In the genomic region with DNA sequence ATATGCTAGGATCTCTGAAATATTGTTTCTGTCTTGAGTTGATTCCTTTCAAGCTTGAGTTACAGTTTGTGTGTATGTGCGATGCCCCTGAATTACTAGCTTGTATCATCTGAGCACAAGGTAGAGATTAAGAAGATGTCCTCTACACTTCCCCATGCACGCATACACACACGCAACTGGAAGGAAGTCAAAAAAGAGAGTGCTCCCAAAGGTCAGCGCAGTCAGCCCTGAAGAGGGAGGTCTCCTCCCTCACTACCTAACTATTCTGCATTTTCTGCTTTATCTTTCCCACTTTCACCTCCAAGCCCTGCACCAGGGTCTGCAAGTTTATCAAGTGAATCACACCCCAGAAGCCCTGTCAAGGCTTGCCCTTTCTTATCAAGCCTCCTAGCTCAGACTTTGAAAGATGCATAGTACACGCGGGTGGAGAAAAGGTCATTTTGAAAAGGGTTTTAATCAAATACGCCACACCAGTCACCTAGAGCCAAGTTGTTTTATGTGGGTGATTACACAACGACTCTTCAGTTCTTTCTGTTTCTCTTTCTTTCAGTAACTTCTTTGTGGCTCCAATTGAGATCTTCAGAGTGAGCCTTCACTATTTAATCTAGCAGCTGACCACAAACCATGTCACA, we compare ENCODE assay signal across 15 cellular contexts.
DNase-seq lines count a peak whose midpoint lies in the region; ATAC-seq and TF ChIP-seq lines count a peak whose summit lies in the region.
"Had no signal": no experiment of that assay in that cellular context is flagged by ENCODE, and none has a peak within 500 bp of the region (broad histone marks: within the 10 kb centered on the region; RNA-seq: fewer than 3 reads in every experiment).

No MANE protein-coding gene starts in this region.

- 0 out of 2 replicates have a peak overlapping the region, but pooled peaks have one; percentile 0 for H2AFZ ChIP-seq in Loucy (ENCODE audit: low read length)

- no peaks in the 10 kb centered on the region for H3F3A ChIP-seq in Loucy (ENCODE audit: low read depth)

- POLR2A ChIA-PET in activated CD4-positive, alpha-beta T cell treated with anti-CD3 and anti-CD28 coated beads for 36 hours (lab: Charles Lee) = no interaction called here

- H3K27me3 Mint-ChIP-seq in activated CD4-positive, alpha-beta T cell treated with anti-CD3 and anti-CD28 coated beads for 36 hours = no peaks in the 10 kb centered on the region
- H3K27me3 Mint-ChIP-seq in natural killer cell treated with Interleukin-12 subunit alpha and Interleukin-12 subunit beta and Interleukin-15 and Interleukin-18, amount 100 ng/mL, for 72 hours = peaks cover 0 to 13% of the 10 kb centered on the region in 2 donors

- intact Hi-C loops in activated CD4-positive, alpha-beta T cell treated with anti-CD3 and anti-CD28 coated beads for 36 hours (cut with DNase I, micrococcal nuclease) = loop anchor here (2.0 to 5.0 kb wide), 5 partner anchors 35 to 1103 kb away; partner anchors contain the start of gene GLRA2 (in 1 of the 2)
- intact Hi-C loops in cardiac septum (cut with DNase I) = no loop called here

- no peaks in the 10 kb centered on the region for H4K20me1 ChIP-seq in Loucy (ENCODE audit: insufficient read depth, low read length, poor library complexity, severe bottlenecking)

- H3K4me1 Mint-ChIP-seq in activated CD4-positive, alpha-beta T cell treated with anti-CD3 and anti-CD28 coated beads for 36 hours = peaks cover 13% of the 10 kb centered on the region
- H3K4me1 Mint-ChIP-seq in natural killer cell treated with Interleukin-12 subunit alpha and Interleukin-12 subunit beta and Interleukin-15 and Interleukin-18, amount 100 ng/mL, for 72 hours (ENCODE audit: low read depth in 2 of 2) = peaks cover 12 to 15% of the 10 kb centered on the region in 2 donors

- H3K4me3 ChIP-seq in Loucy (ENCODE audit: low read length, poor library complexity, severe bottlenecking) = no peak overlapping the region
- no peak overlapping the region for H3K4me3 ChIP-seq in astrocyte of the spinal cord (ENCODE audit: low read depth, low read length)
- H3K4me3 ChIP-seq: dorsolateral prefrontal cortex, Peyer's patch, suprapubic skin had no signal

- TF ChIP-seq CTCF in Loucy (conservative IDR thresholded peaks at IDR 0.05; ENCODE audit: low read length) = no peak
- TF ChIP-seq CTCF in astrocyte of the spinal cord (IDR thresholded peaks at IDR 0.05; ENCODE audit: low read depth, low read length) = no peak

- in situ Hi-C loops in astrocyte of the spinal cord (cut with HindIII; ENCODE audit: low sequenced_read_pairs) = no loop called here

- H3K4me3 Mint-ChIP-seq in activated CD4-positive, alpha-beta T cell treated with anti-CD3 and anti-CD28 coated beads for 36 hours = no peak overlapping the region
- peak overlapping the region; percentile 57 for H3K4me3 Mint-ChIP-seq in natural killer cell treated with Interleukin-12 subunit alpha and Interleukin-12 subunit beta and Interleukin-15 and Interleukin-18, amount 100 ng/mL, for 72 hours

- H3K9me2 ChIP-seq in Loucy (replicated peaks; ENCODE audit: low read depth, low read length) = no peaks in the 10 kb centered on the region

- H3K36me3 ChIP-seq in Loucy (ENCODE audit: insufficient read depth, low read length) = no peaks in the 10 kb centered on the region
- H3K36me3 ChIP-seq: Peyer's patch, suprapubic skin had no signal

- no peak for DNase-seq in activated CD4-positive, alpha-beta T cell treated with anti-CD3 and anti-CD28 coated beads for 36 hours
- no peak for DNase-seq in activated CD4-positive, alpha-beta T cell treated with anti-CD3 and anti-CD28 coated beads, Interleukin-2, amount 50 U/mL, for 4 hours
- DNase-seq in astrocyte of the spinal cord (ENCODE audit: low read depth, low spot score) (peak; percentile 17), cardiac septum (ENCODE audit: low spot score) (no peak), NCI-H1417 treated with DMSO at 0.1 percent for 48 hours (lab: John Stamatoyannopoulos, UW) (no peak), putamen (ENCODE audit: low spot score) (no peak)
- no peak for DNase-seq in natural killer cell treated with Interleukin-12 subunit alpha and Interleukin-12 subunit beta and Interleukin-15 and Interleukin-18, amount 100 ng/mL, for 72 hours (ENCODE audit: low spot score)
- DNase-seq: aorta, DMS 273 treated with DMSO at 0.1 percent for 48 hours, dorsolateral prefrontal cortex, NCI-H1092 treated with DMSO at 0.1 percent for 48 hours, NCI-H510A, Peyer's patch had no signal

- no peaks in the 10 kb centered on the region for H3K4me1 ChIP-seq in Loucy (ENCODE audit: insufficient read depth, low read length, poor library complexity, severe bottlenecking)
- H3K4me1 ChIP-seq: Peyer's patch, suprapubic skin had no signal

- CTCF ChIA-PET in activated CD4-positive, alpha-beta T cell treated with anti-CD3 and anti-CD28 coated beads for 36 hours (lab: Charles Lee) = interaction anchor here (0.7 to 1.7 kb wide), 6 partner anchors 9 to 109 kb away, joined by 3 to 6 read pairs (median 4); no protein-coding TSS in a partner anchor

- no peaks in the 10 kb centered on the region for H3K9me3 ChIP-seq in Loucy (ENCODE audit: insufficient read depth, low read depth, low read length)
- H3K9me3 ChIP-seq: Peyer's patch, suprapubic skin had no signal

- ATAC-seq in activated CD4-positive, alpha-beta T cell treated with anti-CD3 and anti-CD28 coated beads for 36 hours = peak; percentile 53
- peak; percentile 61 to 66 for ATAC-seq in natural killer cell treated with Interleukin-12 subunit alpha and Interleukin-12 subunit beta and Interleukin-15 and Interleukin-18, amount 100 ng/mL, for 72 hours

- no peaks in the 10 kb centered on the region for H3K9me3 Mint-ChIP-seq in activated CD4-positive, alpha-beta T cell treated with anti-CD3 and anti-CD28 coated beads for 36 hours (ENCODE audit: low read depth)
- H3K9me3 Mint-ChIP-seq in natural killer cell treated with Interleukin-12 subunit alpha and Interleukin-12 subunit beta and Interleukin-15 and Interleukin-18, amount 100 ng/mL, for 72 hours = no peaks in the 10 kb centered on the region

- H3K27me3 ChIP-seq in Loucy (ENCODE audit: insufficient read depth, low read length, poor library complexity, severe bottlenecking) = no peaks in the 10 kb centered on the region
- H3K27me3 ChIP-seq: Peyer's patch, suprapubic skin had no signal

- no peak overlapping the region for H3K9ac ChIP-seq in Loucy (ENCODE audit: low read depth, low read length, poor library complexity, severe bottlenecking)

- H3K4me2 ChIP-seq in Loucy (ENCODE audit: low read depth, low read length, poor library complexity, severe bottlenecking) = no peak overlapping the region

- H3K36me3 Mint-ChIP-seq in activated CD4-positive, alpha-beta T cell treated with anti-CD3 and anti-CD28 coated beads for 36 hours (ENCODE audit: low read depth) = no peaks in the 10 kb centered on the region
- no peaks in the 10 kb centered on the region for H3K36me3 Mint-ChIP-seq in natural killer cell treated with Interleukin-12 subunit alpha and Interleukin-12 subunit beta and Interleukin-15 and Interleukin-18, amount 100 ng/mL, for 72 hours

- no peak overlapping the region for H3K27ac Mint-ChIP-seq in activated CD4-positive, alpha-beta T cell treated with anti-CD3 and anti-CD28 coated beads for 36 hours
- peak overlapping the region; percentile 8 to 37 for H3K27ac Mint-ChIP-seq in natural killer cell treated with Interleukin-12 subunit alpha and Interleukin-12 subunit beta and Interleukin-15 and Interleukin-18, amount 100 ng/mL, for 72 hours

- no peaks in the 10 kb centered on the region for H3K79me2 ChIP-seq in Loucy (ENCODE audit: insufficient read depth, low read length)
